Comparison of ENCODE assay signal across 10 cellular contexts in genomic region chr3:41202075-41202833, GRCh38. TPM values are rescaled to one million over a fixed set of nuclear protein-coding genes. Genes with fewer than 3 reads are reported as not detected.
A peak's percentile ranks its signal among the peaks of the same experiment; 100 is the strongest.
DNase-seq lines count a peak whose midpoint lies in the region; ATAC-seq and TF ChIP-seq lines count a peak whose summit lies in the region.
"Had no signal": no experiment of that assay in that cellular context is flagged by ENCODE, and none has a peak within 500 bp of the region (broad histone marks: within the 10 kb centered on the region; RNA-seq: fewer than 3 reads in every experiment).

No MANE protein-coding gene starts in this region.

- H3K4me3 ChIP-seq in GM23338 (peak overlapping the region; percentile 92), fibroblast of the aortic adventitia (ENCODE audit: low read depth, low read length) (peak overlapping the region; percentile 94), skeletal muscle tissue (ENCODE audit: low read length in 3 of 3) (peak overlapping the region in 2 of 3 donors; percentile 23 to 79)

- H3K27me3 ChIP-seq in GM23338 (ENCODE audit: insufficient read depth) (peaks cover 5% of the 10 kb centered on the region; the same call in 1 of the 2 replicates), skeletal muscle tissue (ENCODE audit: control insufficient read depth in 3 of 3, insufficient read depth in 3 of 3, low read length in 3 of 3) (no peaks in the 10 kb centered on the region)

- DNase-seq in GM23338 (ENCODE audit: low spot score): no peak
- peak; percentile 46 for DNase-seq in SW480 (ENCODE audit: low spot score)
- DNase-seq in fibroblast of the aortic adventitia (ENCODE audit: low read depth): no peak
- no peak for DNase-seq in UCSD-AML1 (lab: John Stamatoyannopoulos, UW; ENCODE audit: unreplicated experiment)
- DNase-seq in OCI-M2 (lab: John Stamatoyannopoulos, UW; ENCODE audit: unreplicated experiment): no peak
- no peak for DNase-seq in NCI-H2171 (lab: John Stamatoyannopoulos, UW)
- DNase-seq: activated effector memory CD4-positive, alpha-beta T cell treated with Interleukin-2 at 50 U/mL for 16 hours; NCI-H1436 treated with DMSO at 0.1 percent for 48 hours had no signal

- no peaks in the 10 kb centered on the region for H3K9me3 ChIP-seq in skeletal muscle tissue (ENCODE audit: control insufficient read depth in 3 of 3, low read length in 3 of 3)

- peak overlapping the region; percentile 83 for H3K4me2 ChIP-seq in GM23338

- no peak overlapping the region for H3K9ac ChIP-seq in skeletal muscle tissue (ENCODE audit: low read depth in 1 of 3, low read length in 3 of 3)

- H3K36me3 ChIP-seq in GM23338 (ENCODE audit: insufficient read depth) (no peaks in the 10 kb centered on the region), skeletal muscle tissue (ENCODE audit: control insufficient read depth in 3 of 3, insufficient read depth in 3 of 3, low read length in 3 of 3) (no peaks in the 10 kb centered on the region)

- H2AFZ ChIP-seq in GM23338: no peak overlapping the region

- H3K9me3 Mint-ChIP-seq in GM23338: no peaks in the 10 kb centered on the region

- TF ChIP-seq CTCF in GM23338 (conservative IDR thresholded peaks at IDR 0.05; ENCODE audit: low read depth in 2 of 2) (no peak), fibroblast of the aortic adventitia (IDR thresholded peaks at IDR 0.05; ENCODE audit: insufficient read depth, low read length) (no peak)

- H3K4me3 Mint-ChIP-seq in GM23338: peak overlapping the region; percentile 98

- H3K36me3 Mint-ChIP-seq in GM23338 (ENCODE audit: low read depth): peaks cover 10% of the 10 kb centered on the region; the same call in 2 of the 3 replicates

- ATAC-seq in GM23338 (no peak), GM19467 (IDR thresholded peaks at IDR 0.05; ENCODE audit: unreplicated experiment) (no peak)

- H3K27ac ChIP-seq in GM23338 (ENCODE audit: low read depth) (no peak overlapping the region), skeletal muscle tissue (ENCODE audit: low read depth, low read length) (no peak overlapping the region)

- no peaks in the 10 kb centered on the region for H3K9me2 ChIP-seq in GM23338 (ENCODE audit: insufficient read depth)

- H3F3A ChIP-seq in GM23338 (replicated peaks; ENCODE audit: low read depth): no peaks in the 10 kb centered on the region

- peaks cover 9% of the 10 kb centered on the region for H3K27me3 Mint-ChIP-seq in GM23338 (ENCODE audit: insufficient read depth, low read depth, poor library complexity)

- H3K79me2 ChIP-seq in GM23338 (replicated peaks; ENCODE audit: insufficient read depth): peaks cover 73% of the 10 kb centered on the region

- H3K27ac Mint-ChIP-seq in GM23338: no peak overlapping the region

- H3K4me1 Mint-ChIP-seq in GM23338: peaks cover 58% of the 10 kb centered on the region

- H3K4me1 ChIP-seq in GM23338 (ENCODE audit: insufficient read depth) (peaks cover 65% of the 10 kb centered on the region), skeletal muscle tissue (ENCODE audit: control insufficient read depth in 3 of 3, insufficient read depth in 3 of 3, low read length in 3 of 3) (peaks cover 20 to 40% (median 26%) of the 10 kb centered on the region in 3 donors)

- peaks cover 61% of the 10 kb centered on the region for H4K20me1 ChIP-seq in GM23338 (replicated peaks; ENCODE audit: insufficient read depth)

TF ChIP-seq in GM23338, 12 proteins besides CTCF, POLR2A, EP300 and RAD21 (continues in another document):
- TF ChIP-seq REST (IDR thresholded peaks at IDR 0.05; ENCODE audit: unreplicated experiment): no peak
- TF ChIP-seq JUNB (IDR thresholded peaks at IDR 0.05; ENCODE audit: unreplicated experiment): no peak
- no peak for TF ChIP-seq EZH2 (IDR thresholded peaks at IDR 0.05; ENCODE audit: low read depth, unreplicated experiment)
- TF ChIP-seq POLR2AphosphoS5 (IDR thresholded peaks at IDR 0.05; ENCODE audit: low read depth): no peak
- no peak for TF ChIP-seq ZNF114 (CRISPR knock-in tag; IDR thresholded peaks at IDR 0.05)
- TF ChIP-seq ETS1 (IDR thresholded peaks at IDR 0.05): no peak

RNA-seq across cellular contexts. Expression of gene CTNNB1, which starts 2.9 kb away (rescaled TPM):
- 558 and 566 TPM in 2 replicates for total RNA-seq in GM23338 (2014; rRNA removed; shearing (Covaris generic))
- 84.3 and 89.4 TPM in 2 replicates for polyA plus RNA-seq in GM23338 (2016; fragmentation: Nextera tagmentation; extraction: Ambion mirVana)
- total RNA-seq in fibroblast of the aortic adventitia (ENCODE audit: low replicate concordance) (461 and 693 TPM in 2 replicates), skeletal muscle tissue (1,044 TPM)
